ENCODE assay signal across 8 cellular contexts in the genomic region with DNA sequence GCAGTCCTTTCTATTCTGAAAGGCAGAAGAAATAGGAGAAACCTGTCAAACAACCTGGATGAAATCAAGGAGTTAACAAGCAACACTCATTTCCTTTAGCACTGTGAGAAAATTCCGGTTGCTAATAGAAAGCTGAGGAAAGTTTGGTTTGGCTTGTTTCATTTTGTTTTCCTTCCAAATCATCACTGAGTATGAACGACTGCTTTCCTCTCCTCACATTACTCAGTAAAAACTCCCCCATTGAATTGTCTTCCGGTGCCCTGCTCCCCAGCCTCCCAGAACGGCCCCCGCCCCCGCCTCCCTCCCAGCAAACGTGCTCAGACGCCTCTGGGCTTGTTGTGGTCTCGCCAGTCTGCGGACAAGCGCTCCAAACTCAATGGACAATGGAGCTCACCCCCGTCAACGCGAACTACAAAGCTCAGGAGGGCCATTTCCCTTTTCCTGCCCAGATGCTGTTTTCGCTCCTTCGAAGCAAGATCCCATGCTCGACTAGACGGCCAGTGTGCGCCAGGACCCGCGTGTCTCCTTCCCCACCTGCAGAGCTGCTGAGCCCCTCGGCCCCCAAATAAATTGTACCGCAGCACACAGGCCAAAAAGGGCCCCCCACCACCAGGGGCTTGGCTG. TPM values are rescaled to one million over a fixed set of nuclear protein-coding genes. Genes with fewer than 3 reads are reported as not detected.
DNase-seq lines count a peak whose midpoint lies in the region; ATAC-seq and TF ChIP-seq lines count a peak whose summit lies in the region.

No MANE protein-coding gene starts in this region.

- H3K4me1 ChIP-seq in left ventricle myocardium inferior: peaks cover 43% of the 10 kb centered on the region
- H3K4me1 ChIP-seq in aorta (ENCODE audit: control insufficient read depth in 1 of 2, insufficient read depth in 2 of 2, low read length in 2 of 2): no peaks in the 10 kb centered on the region

- peak; percentile 84 for DNase-seq in EH (ENCODE audit: low read depth)
- peak; percentile 64 for DNase-seq in LHCN-M2 (ENCODE audit: low read depth)
- peak; percentile 30 to 67 (median 44) for DNase-seq in T-helper 1 cell
- peak; percentile 62 for DNase-seq in left ventricle myocardium inferior
- DNase-seq in progenitor cell of endocrine pancreas (ENCODE audit: low spot score, unreplicated experiment): no peak
- peak; percentile 76 to 89 for DNase-seq in aorta

- H3K4me1 Mint-ChIP-seq in progenitor cell of endocrine pancreas (ENCODE audit: low read depth): peaks cover 18% of the 10 kb centered on the region

- H3K27me3 ChIP-seq in left ventricle myocardium inferior (ENCODE audit: low read depth) (no peaks in the 10 kb centered on the region), aorta (ENCODE audit: control insufficient read depth in 1 of 2, insufficient read depth in 2 of 2, low read length in 1 of 2) (no peaks in the 10 kb centered on the region)

- H3K9me3 Mint-ChIP-seq in progenitor cell of endocrine pancreas (ENCODE audit: low read depth): no peaks in the 10 kb centered on the region

- H3K27me3 Mint-ChIP-seq in progenitor cell of endocrine pancreas: peaks cover 12% of the 10 kb centered on the region

- peak; percentile 44 for ATAC-seq in GM21825 (IDR thresholded peaks at IDR 0.05; ENCODE audit: unreplicated experiment)
- peak; percentile 76 for ATAC-seq in aorta (ENCODE audit: low FRiP score)

- 1% methylated on average over 23 of the region's 23 CpGs for WGBS in aorta, 2 donors

- intact Hi-C loops in left ventricle myocardium inferior (cut with micrococcal nuclease): no loop called here
- intact Hi-C loops in aorta (cut with DNase I): loop anchor here (1.0 to 5.0 kb wide), 4 partner anchors 11 to 120 kb away; a partner anchor contains a TSS

- peaks cover 4% of the 10 kb centered on the region for H3K36me3 Mint-ChIP-seq in progenitor cell of endocrine pancreas (ENCODE audit: insufficient read depth)

- H3K27ac Mint-ChIP-seq in progenitor cell of endocrine pancreas: peak overlapping the region; percentile 99

- no peaks in the 10 kb centered on the region for H3K9me3 ChIP-seq in left ventricle myocardium inferior (replicated peaks)
- H3K9me3 ChIP-seq in aorta (ENCODE audit: control insufficient read depth, low read length): no peaks in the 10 kb centered on the region

- TF ChIP-seq CTCF in left ventricle myocardium inferior (IDR thresholded peaks at IDR 0.05; ENCODE audit: borderline replicate concordance) (no peak), progenitor cell of endocrine pancreas (IDR thresholded peaks at IDR 0.05; ENCODE audit: unreplicated experiment) (no peak)

- peak overlapping the region; percentile 78 for H3K4me3 ChIP-seq in left ventricle myocardium inferior
- H3K4me3 ChIP-seq in aorta (ENCODE audit: low read length in 2 of 2): peak overlapping the region; percentile 50 to 76

- H3K27ac ChIP-seq in angular gyrus (ENCODE audit: low read depth, low read length) (peak overlapping the region; percentile 73), left ventricle myocardium inferior (replicated peaks) (peak overlapping the region; percentile 88), aorta (ENCODE audit: low read depth in 1 of 2, low read length in 2 of 2) (peak overlapping the region; percentile 0 to 65)

- H3K4me3 Mint-ChIP-seq in progenitor cell of endocrine pancreas (ENCODE audit: low read depth): peak overlapping the region; percentile 97

- H3K36me3 ChIP-seq in left ventricle myocardium inferior (no peaks in the 10 kb centered on the region), aorta (ENCODE audit: control insufficient read depth in 1 of 2, insufficient read depth in 2 of 2, low read length in 1 of 2) (no peaks in the 10 kb centered on the region)

RNA-seq across cellular contexts. Expression of a gene that starts 0.7 kb away (rescaled TPM):
- total RNA-seq in LHCN-M2 (2014; rRNA removed) (19.3 and 20.2 TPM in 2 replicates), left ventricle myocardium inferior (7.2 TPM), progenitor cell of endocrine pancreas (21.8 and 24.9 TPM in 2 replicates), aorta (10 to 100 TPM; 19.6 to 21.4 TPM)
- 12.7 TPM for polyA plus RNA-seq in LHCN-M2 (2012)
- 10 to 100 TPM in 1 of 2 donors, 1 to 10 TPM in 1; 6.8 to 11.0 TPM for polyA plus RNA-seq in aorta

RNA-seq across cellular contexts. Expression of a gene that starts 11.9 kb away (rescaled TPM):
- total RNA-seq in LHCN-M2 (2014; rRNA removed): 16.5 and 16.9 TPM in 2 replicates
- 20.0 TPM for polyA plus RNA-seq in LHCN-M2 (2012)
- total RNA-seq in left ventricle myocardium inferior: 4.8 TPM
- total RNA-seq in progenitor cell of endocrine pancreas: 0.57 and 0.64 TPM in 2 replicates
- total RNA-seq in aorta: 10 to 100 TPM; 22.0 to 23.9 TPM
- 10 to 100 TPM in 1 of 2 donors, 1 to 10 TPM in 1; 3.8 to 14.8 TPM for polyA plus RNA-seq in aorta

Comparison
In these comparisons a context has a peak if more than half of its experiments do, and no peak if none do; other contexts are left out.
1. H3K27ac ChIP-seq: peak in every context shown above with its lines; median percentile 88 in left ventricle myocardium inferior; 73 in angular gyrus; 32 in aorta.